In genomic region chr6:169217972-169218371, GRCh38 we compare ENCODE assay signal across 25 cellular contexts. TPM values are rescaled to one million over a fixed set of nuclear protein-coding genes. Genes with fewer than 3 reads are reported as not detected.
A peak's percentile ranks its signal among the peaks of the same experiment; 100 is the strongest.
DNase-seq lines count a peak whose midpoint lies in the region; ATAC-seq, FAIRE-seq and TF ChIP-seq lines count a peak whose summit lies in the region.
"Had no signal": no experiment of that assay in that cellular context is flagged by ENCODE, and none has a peak within 500 bp of the region (broad histone marks: within the 10 kb centered on the region; RNA-seq: fewer than 3 reads in every experiment).

No MANE protein-coding gene starts in this region.

- in situ Hi-C loops in K562 (cut with MboI): no loop called here

- no peak for TF ChIP-seq POLR2A in K562 (conservative IDR thresholded peaks at IDR 0.05)

- peaks cover 0 to 15% of the 10 kb centered on the region in 2 experiments; a peak in 2 of 5 replicates for H3K4me1 ChIP-seq in K562 (replicated peaks in 1 of 2; ENCODE audit: control insufficient read depth in 2 of 2, insufficient read depth in 2 of 2, low read length in 2 of 2)
- H3K4me1 ChIP-seq: BE2C, BLaER1 had no signal

- CTCF ChIA-PET in K562 (lab: Yijun Ruan, JAX; ENCODE audit: low intra/inter-chr PET ratio): no interaction called here

- no peak overlapping the region for H3K4me2 ChIP-seq in K562 (ENCODE audit: insufficient read depth, low read length)
- H3K4me2 ChIP-seq: BLaER1 had no signal

- BruUV-seq in K562 (replicated peaks; lab: Mats Ljungman, UMichigan): no TSS peak

- FAIRE-seq in K562 (lab: Jason Lieb, UNC): no peak
- peak; percentile 17 for FAIRE-seq in urothelium cell line (lab: Jason Lieb, UNC)
- FAIRE-seq: A204.1, GM12878, GM12892, GM18507 had no signal

- H3K36me3 ChIP-seq in K562 (ENCODE audit: control insufficient read depth, insufficient read depth, low read length): no peaks in the 10 kb centered on the region
- H3K36me3 ChIP-seq: BE2C, BLaER1 had no signal

- ATAC-seq in K562 (no peak), HG03354 (IDR thresholded peaks at IDR 0.05; ENCODE audit: poor library complexity, severe bottlenecking, unreplicated experiment) (no peak), HG03571 (IDR thresholded peaks at IDR 0.05; ENCODE audit: unreplicated experiment) (no peak)
- ATAC-seq: GM12878 had no signal

- no peak overlapping the region for H3K4me3 ChIP-seq in K562
- H3K4me3 ChIP-seq: BLaER1, GM12878 had no signal

- DNase-seq in K562 (ENCODE audit: extremely low read depth in 1 of 4, low spot score in 3 of 4) (no peak), urothelium cell line (ENCODE audit: low spot score) (no peak), dermis blood vessel endothelial cell (no peak)
- DNase-seq: 8988T; ACHN; BE2C; C1 segment of cervical spinal cord; CD4-positive, alpha-beta memory T cell; CD4-positive, CD25-positive, alpha-beta regulatory T cell; CD8-positive, alpha-beta memory T cell; COR-L47; DMS 273 treated with DMSO at 0.1 percent for 48 hours; DMS153; DMS53; DMS79; DND-41; EL; GDM1 had no signal

- H3K79me2 ChIP-seq in K562 (ENCODE audit: control insufficient read depth, insufficient read depth, low read length): no peaks in the 10 kb centered on the region

- peaks cover 16 to 37% of the 10 kb centered on the region in 2 experiments; a peak in 4 of 5 replicates for H3K27me3 ChIP-seq in K562 (ENCODE audit: control insufficient read depth in 2 of 2, insufficient read depth in 2 of 2, low read length in 2 of 2)
- H3K27me3 ChIP-seq: BE2C, BLaER1 had no signal

- no peak overlapping the region for H3K27ac ChIP-seq in K562 (ENCODE audit: extremely low read depth, low read depth, low read length)
- H3K27ac ChIP-seq: BLaER1 had no signal

- intact Hi-C loops in K562 (cut with micrococcal nuclease): no loop called here

- TF ChIP-seq CTCF in K562 (IDR thresholded peaks at IDR 0.05 in 2 of 3, conservative IDR thresholded peaks at IDR 0.05 in 1 of 3; ENCODE audit: insufficient read depth in 2 of 3, low read depth in 1 of 3, low read length in 3 of 3): no peak

- no peak overlapping the region for H2AFZ ChIP-seq in K562 (ENCODE audit: low read depth, low read length)

- H3K9me1 ChIP-seq in K562 (ENCODE audit: control insufficient read depth, insufficient read depth, low read length): no peaks in the 10 kb centered on the region

- WGBS in K562 (ENCODE audit: insufficient coverage, low coverage, missing lambda C conversion rate): 0% methylated on average over 1 of the region's 1 CpG

- H4K20me1 ChIP-seq in K562 (replicated peaks; ENCODE audit: control insufficient read depth, insufficient read depth, low read length): no peaks in the 10 kb centered on the region
- H4K20me1 ChIP-seq: BLaER1 had no signal

- H3K9me3 ChIP-seq in K562 (replicated peaks; ENCODE audit: control insufficient read depth, insufficient read depth, low read depth, low read length): no peaks in the 10 kb centered on the region; the same call in 1 of the 2 replicates
- H3K9me3 ChIP-seq: BE2C had no signal

- POLR2A ChIA-PET in K562 (lab: Yijun Ruan, JAX): no interaction called here

- no peak for TF ChIP-seq EP300 in K562 (IDR thresholded peaks at IDR 0.05; ENCODE audit: low read length)

- TF ChIP-seq RAD21 in K562 (CRISPR knock-in tag; conservative IDR thresholded peaks at IDR 0.05 in 1 of 2, IDR thresholded peaks at IDR 0.05 in 1 of 2): no peak

- no peak overlapping the region for H3K9ac ChIP-seq in K562 (ENCODE audit: insufficient read depth in 1 of 2, low read depth in 2 of 2, low read length in 2 of 2)
- H3K9ac ChIP-seq: BLaER1 had no signal

TF ChIP-seq in K562, 482 proteins besides CTCF, POLR2A, EP300 and RAD21:
- TF ChIP-seq E2F1 (CRISPR knock-in tag; IDR thresholded peaks at IDR 0.05): no peak
- peak; percentile 11 for TF ChIP-seq CREBBP (IDR thresholded peaks at IDR 0.05; ENCODE audit: low read depth, low read length)
- TF ChIP-seq EGR1 (conservative IDR thresholded peaks at IDR 0.05): 0 out of 2 replicates have a peak, but pooled peaks have one; percentile 3

RNA-seq across cellular contexts. Expression of gene THBS2, which starts 35.7 kb away (rescaled TPM):
- total RNA-seq in K562 (2011; cell fraction: chromatin; rRNA removed; ENCODE audit: low replicate concordance): not detected in 2 replicates
- total RNA-seq in K562 (2011; cell fraction: nucleolus; rRNA removed): not detected in 2 replicates
- total RNA-seq in K562 (2011; cell fraction: nucleoplasm; rRNA removed): not detected in 2 replicates
- total RNA-seq in K562 (2014; rRNA removed) (not detected in 2 replicates), K562 (2014; rRNA removed; fragmentation: Illumina TruSeq; extraction: Trizol) (not detected in 2 replicates), K562 (2015; rRNA removed; fragmentation: Illumina TruSeq; extraction: Trizol) (not detected in 2 replicates), K562 (2021) (0.11 and 0.27 TPM in 2 replicates), dermis blood vessel endothelial cell (0.79 and 2.0 TPM in 2 replicates)
- polyA plus RNA-seq in K562 (2011; rRNA removed) (not detected in 2 replicates), K562 (2014; fragmentation: Illumina TruSeq; extraction: Trizol) (not detected in 2 replicates), K562 (2014; fragmentation: Nextera tagmentation; extraction: Ambion mirVana) (under 1 TPM; 0.03 TPM), K562 (2014; rRNA removed) (not detected in 2 replicates)
- not detected in 2 replicates for polyA plus RNA-seq in K562 (2011; cell fraction: cytosol; rRNA removed)
- polyA plus RNA-seq in K562 (2011; cell fraction: nucleus; rRNA removed): not detected in 2 replicates
- polyA plus RNA-seq in K562 (2012): 0.09 and 0.19 TPM in 2 replicates
- polyA minus RNA-seq in K562 (2011; rRNA and poly(A)+ RNA removed): not detected in 2 replicates
- not detected in 2 replicates for polyA minus RNA-seq in K562 (2011; cell fraction: cytosol; rRNA and poly(A)+ RNA removed)
- not detected in 2 replicates for polyA minus RNA-seq in K562 (2011; cell fraction: nucleus; rRNA and poly(A)+ RNA removed)
- total RNA-seq: CD4-positive, alpha-beta memory T cell; CD4-positive, CD25-positive, alpha-beta regulatory T cell; CD8-positive, alpha-beta memory T cell had no signal
